1 cellular context compared by ENCODE assay signal in genomic region chr3:15205482-15205933, GRCh38.
TF ChIP-seq lines count a peak whose summit lies in the region.

No MANE protein-coding gene starts in this region.

TF ChIP-seq in K562, 482 proteins besides CTCF, POLR2A, EP300 and RAD21 (continued from another document and continues in another):
- TF ChIP-seq ZNF639 (CRISPR knock-in tag; conservative IDR thresholded peaks at IDR 0.05 in 1 of 2, IDR thresholded peaks at IDR 0.05 in 1 of 2) (no peak), CREB5 (CRISPR knock-in tag; IDR thresholded peaks at IDR 0.05) (no peak), STAG1 (CRISPR knock-in tag; IDR thresholded peaks at IDR 0.05; ENCODE audit: borderline replicate concordance) (no peak), PBX2 (CRISPR knock-in tag; IDR thresholded peaks at IDR 0.05; ENCODE audit: low read depth) (no peak), PBX2 (tag; conservative IDR thresholded peaks at IDR 0.05; ENCODE audit: low read depth) (peak; percentile 32; the same call in 1 of the 2 replicates), HDAC3 (IDR thresholded peaks at IDR 0.05; ENCODE audit: borderline replicate concordance, partially characterized antibody) (peak; percentile 45), BMI1 (IDR thresholded peaks at IDR 0.05; ENCODE audit: low read length) (no peak), LEF1 (IDR thresholded peaks at IDR 0.05) (peak; percentile 57), TRIM28 (IDR thresholded peaks at IDR 0.05) (no peak), PML (IDR thresholded peaks at IDR 0.05; ENCODE audit: low read length) (no peak), ATF3 (IDR thresholded peaks at IDR 0.05) (no peak), ATF3 (CRISPR knock-in tag; conservative IDR thresholded peaks at IDR 0.05) (no peak), ZC3H11A (IDR thresholded peaks at IDR 0.05; ENCODE audit: low read depth, low read length) (no peak), DIDO1 (tag; IDR thresholded peaks at IDR 0.05; ENCODE audit: low read depth) (peak; percentile 75), KLF13 (tag; IDR thresholded peaks at IDR 0.05; ENCODE audit: borderline replicate concordance, low read depth) (no peak), NFYB (IDR thresholded peaks at IDR 0.05; ENCODE audit: extremely low read depth, insufficient read length) (no peak), TRIM25 (IDR thresholded peaks at IDR 0.05; ENCODE audit: borderline replicate concordance) (0 out of 2 replicates have a peak, but pooled peaks have one; percentile 32), PTTG1 (tag; IDR thresholded peaks at IDR 0.05; ENCODE audit: low read depth) (no peak), SAFB2 (IDR thresholded peaks at IDR 0.05; ENCODE audit: borderline replicate concordance, low read depth, low read length, severe bottlenecking) (no peak), BRD9 (IDR thresholded peaks at IDR 0.05; ENCODE audit: low read depth, partially characterized antibody) (peak; percentile 59), FOXO4 (CRISPR knock-in tag; IDR thresholded peaks at IDR 0.05) (no peak), MBD1 (CRISPR knock-in tag; IDR thresholded peaks at IDR 0.05) (0 out of 2 replicates have a peak, but pooled peaks have one; percentile 60), ZFPM2 (CRISPR knock-in tag; IDR thresholded peaks at IDR 0.05) (no peak), XRCC5 (IDR thresholded peaks at IDR 0.05; ENCODE audit: low read depth, low read length) (no peak), KAT8 (IDR thresholded peaks at IDR 0.05; ENCODE audit: low read depth) (no peak), SNIP1 (IDR thresholded peaks at IDR 0.05; ENCODE audit: low read depth) (no peak), ZNF274 (IDR thresholded peaks at IDR 0.05; ENCODE audit: borderline replicate concordance, low read depth, low read length) (no peak), ZNF707 (CRISPR knock-in tag; conservative IDR thresholded peaks at IDR 0.05) (no peak), ZKSCAN1 (IDR thresholded peaks at IDR 0.05; ENCODE audit: low read depth, low read length) (no peak), CREM (IDR thresholded peaks at IDR 0.05; ENCODE audit: low read depth) (no peak), GATA2 (CRISPR knock-in tag; IDR thresholded peaks at IDR 0.05) (no peak), SMARCA4 (IDR thresholded peaks at IDR 0.05) (peak; percentile 47), NFRKB (IDR thresholded peaks at IDR 0.05; ENCODE audit: low read depth) (no peak), ZNF395 (CRISPR knock-in tag; IDR thresholded peaks at IDR 0.05) (no peak), TCF7L2 (IDR thresholded peaks at IDR 0.05; ENCODE audit: low read depth, low read length) (no peak), JUND (IDR thresholded peaks at IDR 0.05; ENCODE audit: borderline replicate concordance, low read depth, low read length) (no peak), JUND (tag; IDR thresholded peaks at IDR 0.05; ENCODE audit: borderline replicate concordance, low read depth, low read length) (no peak), CXXC5 (CRISPR knock-in tag; IDR thresholded peaks at IDR 0.05) (no peak), CREB3 (tag; conservative IDR thresholded peaks at IDR 0.05; ENCODE audit: low read depth) (no peak), ZBTB7A (IDR thresholded peaks at IDR 0.05; ENCODE audit: borderline replicate concordance, control insufficient read depth, low read depth, low read length) (no peak), RB1 (IDR thresholded peaks at IDR 0.05; ENCODE audit: low read depth) (no peak), CREBBP (IDR thresholded peaks at IDR 0.05; ENCODE audit: low read depth, low read length) (no peak), GTF3C2 (IDR thresholded peaks at IDR 0.05; ENCODE audit: borderline replicate concordance, extremely low read depth, insufficient read length) (no peak), ID3 (CRISPR knock-in tag; IDR thresholded peaks at IDR 0.05) (no peak), ID3 (tag; IDR thresholded peaks at IDR 0.05) (no peak), ZNF551 (CRISPR knock-in tag; IDR thresholded peaks at IDR 0.05) (no peak), EP400 (IDR thresholded peaks at IDR 0.05) (no peak; the same call in 1 of the 2 replicates), KDM4B (IDR thresholded peaks at IDR 0.05; ENCODE audit: borderline replicate concordance in 2 of 2, low read depth in 1 of 2) (no peak)
